ENCODE assay signal across 21 cellular contexts in the genomic region with DNA sequence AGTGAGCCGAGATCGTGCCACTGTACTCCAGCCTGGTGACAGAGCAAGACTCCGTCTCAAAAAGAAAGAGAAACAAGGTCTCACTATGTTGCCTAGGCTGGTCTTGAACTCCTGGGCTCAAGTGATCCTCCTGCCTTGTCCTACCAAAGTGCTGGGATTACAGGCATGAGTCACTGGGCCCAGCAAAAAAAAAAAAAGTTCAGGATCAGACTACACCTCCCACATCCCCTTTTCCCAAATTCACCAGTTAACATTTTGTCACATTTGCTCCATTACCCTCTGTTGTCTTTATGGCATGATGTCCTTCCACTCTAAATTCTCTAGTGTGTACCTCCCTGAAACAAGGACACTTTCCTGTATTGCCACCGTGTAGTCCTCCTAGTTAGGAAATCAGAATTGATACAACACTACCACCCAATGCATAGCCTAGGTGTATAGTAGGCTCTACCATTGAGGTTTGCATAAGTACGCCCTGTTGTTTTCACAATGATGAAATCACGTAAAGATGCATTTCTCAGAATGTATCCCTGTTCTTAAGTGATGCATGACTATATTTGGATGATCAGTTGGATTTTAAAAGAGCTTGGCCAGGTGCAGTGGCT. TPM values are rescaled to one million over a fixed set of nuclear protein-coding genes. Genes with fewer than 3 reads are reported as not detected.
DNase-seq lines count a peak whose midpoint lies in the region; ATAC-seq, FAIRE-seq and TF ChIP-seq lines count a peak whose summit lies in the region.
"Had no signal": no experiment of that assay in that cellular context is flagged by ENCODE, and none has a peak within 500 bp of the region (broad histone marks: within the 10 kb centered on the region; RNA-seq: fewer than 3 reads in every experiment).

No MANE protein-coding gene starts in this region.

- H2AFZ ChIP-seq in GM23338 (no peak overlapping the region), GM12878 (ENCODE audit: control insufficient read depth, low read depth, low read length) (no peak overlapping the region), parathyroid adenoma (no peak overlapping the region)

- CTCF ChIA-PET in activated CD8-positive, alpha-beta T cell treated with anti-CD3 and anti-CD28 coated beads for 36 hours (lab: Charles Lee), result no interaction called here
- CTCF ChIA-PET in activated CD8-positive, alpha-beta T cell treated with anti-CD3 and anti-CD28 coated beads, Interleukin-2, amount 10 ng/mL, durations not matched to agents 7 days and 5 days (lab: Charles Lee), result interaction anchor here (0.7 kb wide), 1 partner anchor 43 kb away, joined by 3 read pairs; no protein-coding TSS in a partner anchor
- CTCF ChIA-PET in GM12878 (lab: Yijun Ruan, JAX), result interaction anchor here (0.6 to 1.5 kb wide), 4 partner anchors 7 to 45 kb away, joined by 3 to 7 read pairs (median 4); no protein-coding TSS in a partner anchor

- no peaks in the 10 kb centered on the region for H3K9me2 ChIP-seq in GM23338 (ENCODE audit: insufficient read depth)

- peaks cover 10% of the 10 kb centered on the region for H3K36me3 Mint-ChIP-seq in activated CD8-positive, alpha-beta T cell treated with anti-CD3 and anti-CD28 coated beads for 36 hours (ENCODE audit: low read depth)
- H3K36me3 Mint-ChIP-seq in activated CD8-positive, alpha-beta T cell treated with anti-CD3 and anti-CD28 coated beads, Interleukin-2, amount 10 ng/mL, durations not matched to agents 7 days and 5 days (ENCODE audit: low read depth), result peaks cover 3% of the 10 kb centered on the region
- peaks cover 3% of the 10 kb centered on the region; the same call in 1 of the 3 replicates for H3K36me3 Mint-ChIP-seq in GM23338 (ENCODE audit: low read depth)

- RAD21 ChIA-PET in GM12878 (lab: Charles Lee; ENCODE audit: unreplicated experiment), result interaction anchor here (0.8 to 1.7 kb wide), 5 partner anchors 9 to 66 kb away, joined by 3 to 5 read pairs (median 4); no protein-coding TSS in a partner anchor

- peaks cover 29% of the 10 kb centered on the region for H3K4me1 Mint-ChIP-seq in activated CD8-positive, alpha-beta T cell treated with anti-CD3 and anti-CD28 coated beads for 36 hours (ENCODE audit: low read depth)
- H3K4me1 Mint-ChIP-seq in activated CD8-positive, alpha-beta T cell treated with anti-CD3 and anti-CD28 coated beads, Interleukin-2, amount 10 ng/mL, durations not matched to agents 7 days and 5 days (ENCODE audit: low read depth), result peaks cover 8% of the 10 kb centered on the region
- H3K4me1 Mint-ChIP-seq in GM23338, result no peaks in the 10 kb centered on the region

- SMC1A ChIA-PET in GM12878 (lab: Charles Lee; ENCODE audit: uncharacterized antibody, unreplicated experiment), result interaction anchor here (0.7 to 2.0 kb wide), 5 partner anchors 9 to 63 kb away, joined by 3 to 8 read pairs (median 3); no protein-coding TSS in a partner anchor

- H3K4me3 ChIP-seq in GM23338 (no peak overlapping the region), GM12878 (no peak overlapping the region), parathyroid adenoma (ENCODE audit: low read depth, low read length) (no peak overlapping the region)
- H3K4me3 ChIP-seq: adrenal gland, prostate gland had no signal

- H3K4me3 Mint-ChIP-seq in activated CD8-positive, alpha-beta T cell treated with anti-CD3 and anti-CD28 coated beads for 36 hours, result no peak overlapping the region
- H3K4me3 Mint-ChIP-seq in activated CD8-positive, alpha-beta T cell treated with anti-CD3 and anti-CD28 coated beads, Interleukin-2, amount 10 ng/mL, durations not matched to agents 7 days and 5 days, result no peak overlapping the region
- no peak overlapping the region for H3K4me3 Mint-ChIP-seq in GM23338
- H3K4me3 Mint-ChIP-seq: activated T-cell treated with anti-CD3 and anti-CD28 coated beads, Interleukin-2, amount 50 U/mL, for 4 hours; nephron had no signal

- no peaks in the 10 kb centered on the region for H3K9me3 Mint-ChIP-seq in activated CD8-positive, alpha-beta T cell treated with anti-CD3 and anti-CD28 coated beads for 36 hours
- H3K9me3 Mint-ChIP-seq in activated CD8-positive, alpha-beta T cell treated with anti-CD3 and anti-CD28 coated beads, Interleukin-2, amount 10 ng/mL, durations not matched to agents 7 days and 5 days (ENCODE audit: insufficient read depth), result no peaks in the 10 kb centered on the region
- H3K9me3 Mint-ChIP-seq in GM23338, result no peaks in the 10 kb centered on the region
- H3K9me3 Mint-ChIP-seq: activated T-cell treated with anti-CD3 and anti-CD28 coated beads, Interleukin-2, amount 50 U/mL, for 4 hours; nephron had no signal

- no peak overlapping the region for H3K9ac ChIP-seq in GM12878 (ENCODE audit: control insufficient read depth, insufficient read depth, low read length)
- no peak overlapping the region for H3K9ac ChIP-seq in parathyroid adenoma

- intact Hi-C loops in activated CD8-positive, alpha-beta T cell treated with anti-CD3 and anti-CD28 coated beads for 36 hours (cut with micrococcal nuclease), result no loop called here
- intact Hi-C loops in GM12878 (cut with micrococcal nuclease; ENCODE audit: unreplicated experiment), result no loop called here

- TF ChIP-seq RAD21 in GM12878 (IDR thresholded peaks at IDR 0.05; ENCODE audit: insufficient read depth, low read depth, low read length), result no peak

- no peaks in the 10 kb centered on the region for H3K9me3 ChIP-seq in GM12878 (replicated peaks; ENCODE audit: control insufficient read depth, insufficient read depth, low read length)
- no peaks in the 10 kb centered on the region for H3K9me3 ChIP-seq in parathyroid adenoma (ENCODE audit: control insufficient read depth, low read length)
- H3K9me3 ChIP-seq: adrenal gland, prostate gland had no signal

- no peaks in the 10 kb centered on the region for H3K27me3 Mint-ChIP-seq in activated CD8-positive, alpha-beta T cell treated with anti-CD3 and anti-CD28 coated beads for 36 hours
- no peaks in the 10 kb centered on the region for H3K27me3 Mint-ChIP-seq in activated CD8-positive, alpha-beta T cell treated with anti-CD3 and anti-CD28 coated beads, Interleukin-2, amount 10 ng/mL, durations not matched to agents 7 days and 5 days (ENCODE audit: low read depth)
- H3K27me3 Mint-ChIP-seq in GM23338 (ENCODE audit: insufficient read depth, low read depth, poor library complexity), result peaks cover 2% of the 10 kb centered on the region

- H3K79me2 ChIP-seq in GM23338 (replicated peaks; ENCODE audit: insufficient read depth), result peaks cover 99% of the 10 kb centered on the region
- peaks cover 83% of the 10 kb centered on the region for H3K79me2 ChIP-seq in GM12878 (ENCODE audit: control insufficient read depth, insufficient read depth, low read length)
- H3K79me2 ChIP-seq in parathyroid adenoma, result peaks cover 54% of the 10 kb centered on the region

- TF ChIP-seq POLR2A in GM12878 (IDR thresholded peaks at IDR 0.05; ENCODE audit: low read depth, low read length), result no peak

- H3K4me2 ChIP-seq in GM23338 (no peak overlapping the region), GM12878 (ENCODE audit: control insufficient read depth, insufficient read depth) (no peak overlapping the region), parathyroid adenoma (ENCODE audit: low read length) (peak overlapping the region; percentile 6)

- no peak for FAIRE-seq in GM12878 (lab: Jason Lieb, UNC)
- FAIRE-seq in RCC 7860 (lab: Jason Lieb, UNC), result no peak
- FAIRE-seq: keratinocyte had no signal

- DNase-seq in activated CD8-positive, alpha-beta T cell treated with anti-CD3 and anti-CD28 coated beads for 36 hours, result no peak
- DNase-seq in activated CD8-positive, alpha-beta T cell treated with anti-CD3 and anti-CD28 coated beads, Interleukin-2, amount 10 ng/mL, durations not matched to agents 7 days and 5 days, result no peak
- DNase-seq in GM23338 (ENCODE audit: low spot score) (no peak), GM12878 (ENCODE audit: low read depth, low spot score) (no peak), RCC 7860 (ENCODE audit: low spot score) (no peak)
- DNase-seq in stimulated activated CD4-positive, alpha-beta T cell treated with anti-CD3 and anti-CD28 coated beads, Interleukin-12 subunit alpha, Interleukin-12 subunit beta, amount 100 ng/mL, for 4 hours, result no peak
- DNase-seq: activated CD4-positive, alpha-beta T cell treated with anti-CD3 and anti-CD28 coated beads, Interleukin-2, amount 50 U/mL, for 4 hours; activated T-cell treated with anti-CD3 and anti-CD28 coated beads, Interleukin-2, amount 50 U/mL, for 4 hours; C1 segment of cervical spinal cord; dermis blood vessel endothelial cell; foreskin fibroblast; hypothalamus; NCI-H2107; NCI-H524; stimulated activated CD4-positive, alpha-beta T cell treated with anti-CD3 and anti-CD28 coated beads, Interleukin-4, amount 100 ng/mL, for 4 hours had no signal

- H3K27ac Mint-ChIP-seq in activated CD8-positive, alpha-beta T cell treated with anti-CD3 and anti-CD28 coated beads for 36 hours, result peak overlapping the region; percentile 27
- no peak overlapping the region for H3K27ac Mint-ChIP-seq in activated CD8-positive, alpha-beta T cell treated with anti-CD3 and anti-CD28 coated beads, Interleukin-2, amount 10 ng/mL, durations not matched to agents 7 days and 5 days
- H3K27ac Mint-ChIP-seq in GM23338, result no peak overlapping the region; the same call in 1 of the 2 replicates

- no peak for TF ChIP-seq EP300 in GM12878 (IDR thresholded peaks at IDR 0.05; ENCODE audit: borderline replicate concordance in 1 of 2, control insufficient read depth in 1 of 2, low read depth in 2 of 2, low read length in 2 of 2)

- H3K27me3 ChIP-seq in GM23338 (ENCODE audit: insufficient read depth), result no peaks in the 10 kb centered on the region
- no peaks in the 10 kb centered on the region for H3K27me3 ChIP-seq in GM12878 (replicated peaks in 1 of 2; ENCODE audit: control insufficient read depth in 2 of 2, insufficient read depth in 2 of 2, low read length in 1 of 2)
- H3K27me3 ChIP-seq in parathyroid adenoma (ENCODE audit: control insufficient read depth, insufficient read depth, low read length), result no peaks in the 10 kb centered on the region
- H3K27me3 ChIP-seq: adrenal gland had no signal

- H3K27ac ChIP-seq in GM23338 (ENCODE audit: low read depth) (peak overlapping the region; percentile 74; the same call in 1 of the 2 replicates), GM12878 (ENCODE audit: control insufficient read depth, insufficient read depth) (no peak overlapping the region), parathyroid adenoma (no peak overlapping the region)
- H3K27ac ChIP-seq: adrenal gland, prostate gland had no signal

- WGBS in GM12878 (ENCODE audit: insufficient coverage, insufficient replicate concordance, low lambda C conversion rate, missing lambda C conversion rate), result 87% methylated on average over 6 of the region's 6 CpGs

- no peak for TF ChIP-seq CTCF in activated CD8-positive, alpha-beta T cell treated with anti-CD3 and anti-CD28 coated beads for 36 hours (IDR thresholded peaks at IDR 0.05)
- TF ChIP-seq CTCF in GM23338 (conservative IDR thresholded peaks at IDR 0.05; ENCODE audit: low read depth in 2 of 2) (no peak), GM12878 (IDR thresholded peaks at IDR 0.05 in 2 of 3, conservative IDR thresholded peaks at IDR 0.05 in 1 of 3; ENCODE audit: control insufficient read depth in 2 of 3, extremely low read depth in 1 of 3, insufficient read depth in 1 of 3, low read depth in 3 of 3, low read length in 3 of 3) (no peak), parathyroid adenoma (IDR thresholded peaks at IDR 0.05) (no peak)

- BruUV-seq in GM12878 (replicated peaks; lab: Mats Ljungman, UMichigan), result no TSS peak

- POLR2A ChIA-PET in activated CD8-positive, alpha-beta T cell treated with anti-CD3 and anti-CD28 coated beads for 36 hours (lab: Charles Lee), result interaction anchor here (1.7 kb wide), 1 partner anchor 9 kb away, joined by 9 read pairs; no protein-coding TSS in a partner anchor
- POLR2A ChIA-PET in activated CD8-positive, alpha-beta T cell treated with anti-CD3 and anti-CD28 coated beads, Interleukin-2, amount 10 ng/mL, durations not matched to agents 7 days and 5 days (lab: Charles Lee), result no interaction called here
- POLR2A ChIA-PET in GM12878 (lab: Charles Lee), result interaction anchor here (0.6 to 1.3 kb wide), 6 partner anchors 12 to 1560 kb away, joined by 3 to 13 read pairs (median 4); no protein-coding TSS in a partner anchor

- no peaks in the 10 kb centered on the region for H3K4me1 ChIP-seq in GM23338 (ENCODE audit: insufficient read depth)
- H3K4me1 ChIP-seq in GM12878 (ENCODE audit: control insufficient read depth, insufficient read depth, low read length), result peaks cover 8% of the 10 kb centered on the region
- no peaks in the 10 kb centered on the region for H3K4me1 ChIP-seq in parathyroid adenoma
- H3K4me1 ChIP-seq: prostate gland had no signal

- peaks cover 7% of the 10 kb centered on the region; the same call in 1 of the 2 replicates for H3F3A ChIP-seq in GM23338 (replicated peaks; ENCODE audit: low read depth)

- no peak for ATAC-seq in activated CD8-positive, alpha-beta T cell treated with anti-CD3 and anti-CD28 coated beads for 36 hours
- ATAC-seq in activated CD8-positive, alpha-beta T cell treated with anti-CD3 and anti-CD28 coated beads, Interleukin-2, amount 10 ng/mL, durations not matched to agents 7 days and 5 days, result no peak
- ATAC-seq in GM23338, result no peak
- peak; percentile 54 for ATAC-seq in GM12878
- no peak for ATAC-seq in GM21529 (IDR thresholded peaks at IDR 0.05; ENCODE audit: unreplicated experiment)
- ATAC-seq: activated T-cell treated with anti-CD3 and anti-CD28 coated beads, Interleukin-2, amount 50 U/mL, for 4 hours had no signal

- H3K36me3 ChIP-seq in GM23338 (ENCODE audit: insufficient read depth) (no peaks in the 10 kb centered on the region), GM12878 (ENCODE audit: control insufficient read depth in 2 of 2, insufficient read depth in 2 of 2, low read length in 1 of 2) (no peaks in the 10 kb centered on the region), parathyroid adenoma (ENCODE audit: control insufficient read depth, insufficient read depth, low read length) (no peaks in the 10 kb centered on the region)
- H3K36me3 ChIP-seq: adrenal gland, prostate gland had no signal

- in situ Hi-C loops in GM12878 (cut with MboI), result no loop called here

- H4K20me1 ChIP-seq in GM23338 (replicated peaks; ENCODE audit: insufficient read depth) (peaks cover 18% of the 10 kb centered on the region), GM12878 (ENCODE audit: control insufficient read depth, insufficient read depth) (no peaks in the 10 kb centered on the region; the same call in none of the 2 replicates)

RNA-seq across cellular contexts. Expression of gene SPEN, which starts 10.7 kb away (rescaled TPM):
- 10 to 100 TPM; 59.8 to 60.3 TPM for total RNA-seq in activated CD8-positive, alpha-beta T cell treated with anti-CD3 and anti-CD28 coated beads for 36 hours
- 10 to 100 TPM; 65.0 to 66.3 TPM for total RNA-seq in activated CD8-positive, alpha-beta T cell treated with anti-CD3 and anti-CD28 coated beads, Interleukin-2, amount 10 ng/mL, durations not matched to agents 7 days and 5 days
- 28.5 and 43.6 TPM in 2 replicates for total RNA-seq in GM23338 (2014; rRNA removed; shearing (Covaris generic))
- polyA plus RNA-seq in GM23338 (2016; fragmentation: Nextera tagmentation; extraction: Ambion mirVana) (11.4 and 14.9 TPM in 2 replicates), GM12878 (2011; rRNA removed) (6.1 and 6.7 TPM in 2 replicates), GM12878 (2014; fragmentation: Illumina TruSeq; extraction: Trizol) (45.0 and 58.7 TPM in 2 replicates), GM12878 (2014; fragmentation: Nextera tagmentation; extraction: Ambion mirVana) (10 to 100 TPM in 1 of 2 experiments, 1 to 10 TPM in 1; 5.2 to 12.9 TPM), GM12878 (2014; rRNA removed) (28.4 and 34.9 TPM in 2 replicates), GM12878 (2016; fragmentation: Nextera tagmentation; extraction: Ambion mirVana) (10 to 100 TPM; 21.3 to 36.2 TPM)
- total RNA-seq in GM12878 (2013; cell fraction: nucleolus; rRNA removed), result 170 and 175 TPM in 2 replicates
- total RNA-seq in GM12878 (2014; rRNA removed) (18.9 and 20.9 TPM in 2 replicates), GM12878 (2014; rRNA removed; fragmentation: Illumina TruSeq; extraction: Trizol) (16.5 and 18.2 TPM in 2 replicates), GM12878 (2021) (57.5 and 58.7 TPM in 2 replicates)
- polyA plus RNA-seq in GM12878 (2011; ENCODE audit: low read depth), result 13.6 TPM
- polyA plus RNA-seq in GM12878 (2011; cell fraction: cytosol; rRNA removed), result 8.3 and 12.2 TPM in 2 replicates
- polyA plus RNA-seq in GM12878 (2011; cell fraction: nucleus; rRNA removed), result 27.8 and 41.7 TPM in 2 replicates
- polyA plus RNA-seq in GM12878 (2012), result 34.0 and 40.1 TPM in 2 replicates
- 29.4 and 33.6 TPM in 2 replicates for polyA minus RNA-seq in GM12878 (2011; rRNA and poly(A)+ RNA removed)
- polyA minus RNA-seq in GM12878 (2011; cell fraction: cytosol; rRNA and poly(A)+ RNA removed), result 21.8 and 24.4 TPM in 2 replicates
- polyA minus RNA-seq in GM12878 (2011; cell fraction: nucleus; rRNA and poly(A)+ RNA removed), result 18.4 and 37.1 TPM in 2 replicates

RNA-seq across cellular contexts. Expression of gene UQCRHL, which starts 50.7 kb away (rescaled TPM):
- 1 to 10 TPM; 2.5 to 2.8 TPM for total RNA-seq in activated CD8-positive, alpha-beta T cell treated with anti-CD3 and anti-CD28 coated beads for 36 hours
- total RNA-seq in activated CD8-positive, alpha-beta T cell treated with anti-CD3 and anti-CD28 coated beads, Interleukin-2, amount 10 ng/mL, durations not matched to agents 7 days and 5 days, result 1 to 10 TPM; 2.4 to 2.8 TPM
- 2.3 and 3.9 TPM in 2 replicates for total RNA-seq in GM23338 (2014; rRNA removed; shearing (Covaris generic))
- polyA plus RNA-seq in GM23338 (2016; fragmentation: Nextera tagmentation; extraction: Ambion mirVana), result 3.0 and 3.6 TPM in 2 replicates
- 0.49 and 0.84 TPM in 2 replicates for total RNA-seq in GM12878 (2013; cell fraction: nucleolus; rRNA removed)
- 7.7 and 9.8 TPM in 2 replicates for total RNA-seq in GM12878 (2014; rRNA removed)
- total RNA-seq in GM12878 (2014; rRNA removed; fragmentation: Illumina TruSeq; extraction: Trizol), result 5.9 TPM in 2 replicates
- 1.4 and 2.0 TPM in 2 replicates for total RNA-seq in GM12878 (2021)
- polyA plus RNA-seq in GM12878 (2011; ENCODE audit: low read depth), result 3.0 TPM
- 17.3 and 49.9 TPM in 2 replicates for polyA plus RNA-seq in GM12878 (2011; rRNA removed)
- 3.8 and 3.9 TPM in 2 replicates for polyA plus RNA-seq in GM12878 (2011; cell fraction: cytosol; rRNA removed)
- 1.8 and 1.9 TPM in 2 replicates for polyA plus RNA-seq in GM12878 (2011; cell fraction: nucleus; rRNA removed)
- 4.4 and 6.2 TPM in 2 replicates for polyA plus RNA-seq in GM12878 (2012)
- 3.3 and 5.4 TPM in 2 replicates for polyA plus RNA-seq in GM12878 (2014; fragmentation: Illumina TruSeq; extraction: Trizol)
- polyA plus RNA-seq in GM12878 (2014; fragmentation: Nextera tagmentation; extraction: Ambion mirVana), result 1 to 10 TPM; 6.7 to 7.5 TPM
- 5.6 and 9.5 TPM in 2 replicates for polyA plus RNA-seq in GM12878 (2014; rRNA removed)
- polyA plus RNA-seq in GM12878 (2016; fragmentation: Nextera tagmentation; extraction: Ambion mirVana), result 1 to 10 TPM; 1.9 to 2.3 TPM
- 1.2 and 1.3 TPM in 2 replicates for polyA minus RNA-seq in GM12878 (2011; rRNA and poly(A)+ RNA removed)
- polyA minus RNA-seq in GM12878 (2011; cell fraction: cytosol; rRNA and poly(A)+ RNA removed), result 3.8 and 4.1 TPM in 2 replicates
- 0.12 and 0.19 TPM in 2 replicates for polyA minus RNA-seq in GM12878 (2011; cell fraction: nucleus; rRNA and poly(A)+ RNA removed)
